ENCODE assay signal across 8 cellular contexts in genomic region chrX:135477576-135477975, GRCh38. TPM values are rescaled to one million over a fixed set of nuclear protein-coding genes. Genes with fewer than 3 reads are reported as not detected.
DNase-seq lines count a peak whose midpoint lies in the region; FAIRE-seq and TF ChIP-seq lines count a peak whose summit lies in the region.

No MANE protein-coding gene starts in this region.

- dilution Hi-C loops in keratinocyte (cut with MboI; ENCODE audit: extremely low pct_ligation_motif_present, low sequenced_read_pairs) = no loop called here

- H3K36me3 ChIP-seq in MG63 (no peaks in the 10 kb centered on the region), SK-N-SH (replicated peaks in 1 of 2; ENCODE audit: control insufficient read depth in 1 of 2, insufficient read depth in 2 of 2, low read length in 1 of 2) (no peaks in the 10 kb centered on the region), brain microvascular endothelial cell (replicated peaks) (no peaks in the 10 kb centered on the region), keratinocyte (ENCODE audit: control insufficient read depth in 2 of 2, extremely low read depth in 1 of 2, insufficient read depth in 2 of 2, low read length in 2 of 2) (no peaks in the 10 kb centered on the region)

- POLR2A ChIA-PET in SK-N-SH (lab: Yijun Ruan, JAX) = no interaction called here

- H3K9ac ChIP-seq in SK-N-SH = no peak overlapping the region
- no peak overlapping the region for H3K9ac ChIP-seq in keratinocyte (ENCODE audit: control insufficient read depth, extremely low read depth, insufficient read depth, low read length)

- H3K9me3 ChIP-seq in MG63 (no peaks in the 10 kb centered on the region), SK-N-SH (no peaks in the 10 kb centered on the region), keratinocyte (ENCODE audit: control insufficient read depth, low read depth, low read length) (no peaks in the 10 kb centered on the region)

- peak; percentile 58 for TF ChIP-seq CTCF in SK-N-SH (IDR thresholded peaks at IDR 0.05)
- TF ChIP-seq CTCF in brain microvascular endothelial cell (IDR thresholded peaks at IDR 0.05; ENCODE audit: low read depth, low read length, missing control alignments) = peak; percentile 60
- TF ChIP-seq CTCF in keratinocyte (optimal IDR thresholded peaks at IDR 0.05 in 1 of 3, IDR thresholded peaks at IDR 0.05 in 1 of 3, conservative IDR thresholded peaks at IDR 0.05 in 1 of 3; ENCODE audit: extremely low read depth in 1 of 3, insufficient read depth in 2 of 3, low read length in 3 of 3) = peak; percentile 59 to 76 (median 66)

- H3K4me1 ChIP-seq in SK-N-SH (ENCODE audit: control insufficient read depth in 1 of 2, insufficient read depth in 2 of 2, low read depth in 1 of 2, low read length in 1 of 2) (no peaks in the 10 kb centered on the region), keratinocyte (ENCODE audit: control insufficient read depth, extremely low read depth, insufficient read depth, low read length) (no peaks in the 10 kb centered on the region)

- H3K4me3 ChIP-seq in MG63 = no peak overlapping the region
- H3K4me3 ChIP-seq in SK-N-SH (ENCODE audit: low read depth in 2 of 2, low read length in 1 of 2) = no peak overlapping the region
- H3K4me3 ChIP-seq in brain microvascular endothelial cell (ENCODE audit: low read depth, low read length) = no peak overlapping the region
- no peak overlapping the region for H3K4me3 ChIP-seq in keratinocyte (ENCODE audit: control insufficient read depth in 2 of 3, extremely low read depth in 1 of 3, insufficient read depth in 2 of 3, low read depth in 1 of 3, low read length in 3 of 3)

- no peak for FAIRE-seq in keratinocyte (lab: Jason Lieb, UNC)

- peak; percentile 73 for TF ChIP-seq RAD21 in SK-N-SH (IDR thresholded peaks at IDR 0.05; ENCODE audit: low read length)

- no peaks in the 10 kb centered on the region for H4K20me1 ChIP-seq in SK-N-SH (ENCODE audit: insufficient read depth)
- H4K20me1 ChIP-seq in keratinocyte (ENCODE audit: control insufficient read depth, extremely low read depth, insufficient read depth, low read length) = no peaks in the 10 kb centered on the region

- H2AFZ ChIP-seq in SK-N-SH (ENCODE audit: low read depth) = no peak overlapping the region
- no peak overlapping the region for H2AFZ ChIP-seq in keratinocyte (ENCODE audit: control insufficient read depth, low read length)

- CTCF ChIA-PET in SK-N-SH (lab: Yijun Ruan, JAX) = no interaction called here

- H3K27ac ChIP-seq in SK-N-SH (ENCODE audit: low read depth in 2 of 2, low read length in 1 of 2) (no peak overlapping the region), brain microvascular endothelial cell (no peak overlapping the region), keratinocyte (ENCODE audit: control insufficient read depth, insufficient read depth, low read length) (no peak overlapping the region)

- H3K9me1 ChIP-seq in keratinocyte (ENCODE audit: control insufficient read depth, extremely low read depth, insufficient read depth, low read length) = no peaks in the 10 kb centered on the region

- WGBS in SK-N-SH (ENCODE audit: low lambda C conversion rate) = 3% methylated on average over 3 of the region's 3 CpGs

- no peaks in the 10 kb centered on the region for H3K27me3 ChIP-seq in MG63
- H3K27me3 ChIP-seq in SK-N-SH (ENCODE audit: insufficient read depth) = no peaks in the 10 kb centered on the region
- H3K27me3 ChIP-seq in brain microvascular endothelial cell (replicated peaks) = no peaks in the 10 kb centered on the region
- H3K27me3 ChIP-seq in keratinocyte (ENCODE audit: control insufficient read depth, extremely low read depth, insufficient read depth, low read length) = no peaks in the 10 kb centered on the region

- in situ Hi-C loops in brain microvascular endothelial cell (cut with HindIII; ENCODE audit: low pct_ligation_motif_present, low sequenced_read_pairs) = no loop called here

- DNase-seq in NCI-H1436 (lab: John Stamatoyannopoulos, UW) (peak; percentile 61), NCI-H1436 treated with DMSO at 0.1 percent for 48 hours (lab: John Stamatoyannopoulos, UW) (no peak), MG63 (peak; percentile 45), SK-N-SH (peak; percentile 20), brain microvascular endothelial cell (peak; percentile 72), keratinocyte (ENCODE audit: low read depth, low spot score) (no peak), GF-D8 (lab: John Stamatoyannopoulos, UW) (no peak)
- peak in 2 of 3 donors; percentile 8 to 18 for DNase-seq in stimulated activated CD4-positive, alpha-beta T cell treated with anti-CD3 and anti-CD28 coated beads, TNF-alpha, amount 100 ng/mL, for 48 hours (ENCODE audit: low read depth in 3 of 3)

- H3K9me2 ChIP-seq in SK-N-SH = no peaks in the 10 kb centered on the region

- no peak for TF ChIP-seq EP300 in SK-N-SH (IDR thresholded peaks at IDR 0.05; ENCODE audit: borderline replicate concordance in 1 of 2, low read depth in 1 of 2, low read length in 1 of 2)

- no peak overlapping the region for H3K4me2 ChIP-seq in SK-N-SH
- no peak overlapping the region for H3K4me2 ChIP-seq in keratinocyte (ENCODE audit: control insufficient read depth, extremely low read depth, insufficient read depth, low read depth, low read length)

- H3K79me2 ChIP-seq in SK-N-SH (ENCODE audit: insufficient read depth) (no peaks in the 10 kb centered on the region), keratinocyte (ENCODE audit: control insufficient read depth, insufficient read depth, low read length) (no peaks in the 10 kb centered on the region)

- no peaks in the 10 kb centered on the region for H3F3A ChIP-seq in SK-N-SH (replicated peaks; ENCODE audit: insufficient read depth)

TF ChIP-seq in SK-N-SH, 30 proteins besides CTCF, POLR2A, EP300 and RAD21:
- TF ChIP-seq GABPA (IDR thresholded peaks at IDR 0.05; ENCODE audit: low read depth) (no peak), SMC3 (IDR thresholded peaks at IDR 0.05; ENCODE audit: low read depth, low read length) (peak; percentile 69), REST (IDR thresholded peaks at IDR 0.05; ENCODE audit: low read depth, low read length) (peak; percentile 91)

RNA-seq across cellular contexts. Expression of gene INTS6L, which starts 42.9 kb away (rescaled TPM):
- 1.4 and 2.3 TPM in 2 replicates for total RNA-seq in MG63 (2014; rRNA removed; shearing (Covaris generic); ENCODE audit: low replicate concordance)
- polyA plus RNA-seq in SK-N-SH (2012; rRNA removed) (2.0 and 2.9 TPM in 2 replicates), keratinocyte (5.2 to 14.5 TPM (median 11.4 TPM) in 3 replicates)
- 0.96 and 1.3 TPM in 2 replicates for polyA plus RNA-seq in SK-N-SH (2012; cell fraction: cytosol; rRNA removed)
- polyA plus RNA-seq in SK-N-SH (2012; cell fraction: nucleus; rRNA removed) = 7.6 and 15.1 TPM in 2 replicates
- polyA plus RNA-seq in keratinocyte (2011; ENCODE audit: low read depth) = 2.4 TPM
- polyA plus RNA-seq in keratinocyte (2011; cell fraction: cytosol; rRNA removed) = 2.0 and 3.8 TPM in 2 replicates
- 32.2 and 35.8 TPM in 2 replicates for polyA plus RNA-seq in keratinocyte (2011; cell fraction: nucleus; rRNA removed)
- polyA plus RNA-seq in keratinocyte (2012; ENCODE audit: low replicate concordance) = 3.2 and 6.1 TPM in 2 replicates
- 0.89 to 7.8 TPM (median 4.7 TPM) in 3 replicates for polyA minus RNA-seq in keratinocyte
- 1.2 TPM for polyA minus RNA-seq in keratinocyte (2011; cell fraction: cytosol; rRNA and poly(A)+ RNA removed)
- 6.4 and 12.7 TPM in 2 replicates for polyA minus RNA-seq in keratinocyte (2011; cell fraction: nucleus; rRNA and poly(A)+ RNA removed)

RNA-seq across cellular contexts. Expression of gene SMIM10L2A, which starts 55.8 kb away (rescaled TPM):
- total RNA-seq in MG63 (2014; rRNA removed; shearing (Covaris generic); ENCODE audit: low replicate concordance) = 0.46 TPM in 1 of 2 replicates, not detected in the other
- polyA plus RNA-seq in SK-N-SH (2012; rRNA removed) = 0.08 and 0.15 TPM in 2 replicates
- polyA plus RNA-seq in SK-N-SH (2012; cell fraction: cytosol; rRNA removed) = 0.12 and 0.13 TPM in 2 replicates
- 0.32 and 0.37 TPM in 2 replicates for polyA plus RNA-seq in SK-N-SH (2012; cell fraction: nucleus; rRNA removed)
- polyA plus RNA-seq in keratinocyte = 0.31 to 1.3 TPM (median 0.49 TPM) in 3 replicates
- polyA plus RNA-seq in keratinocyte (2011; ENCODE audit: low read depth) = 1.7 TPM
- 0.75 and 0.94 TPM in 2 replicates for polyA plus RNA-seq in keratinocyte (2011; cell fraction: cytosol; rRNA removed)
- polyA plus RNA-seq in keratinocyte (2011; cell fraction: nucleus; rRNA removed) = 3.4 and 3.9 TPM in 2 replicates
- 0.22 and 3.8 TPM in 2 replicates for polyA plus RNA-seq in keratinocyte (2012; ENCODE audit: low replicate concordance)
- 0.30 to 1.5 TPM (median 0.42 TPM) in 3 replicates for polyA minus RNA-seq in keratinocyte
- polyA minus RNA-seq in keratinocyte (2011; cell fraction: cytosol; rRNA and poly(A)+ RNA removed) = 0.77 TPM
- 0.63 and 1.1 TPM in 2 replicates for polyA minus RNA-seq in keratinocyte (2011; cell fraction: nucleus; rRNA and poly(A)+ RNA removed)

Comparison
In these comparisons a context has a peak if more than half of its experiments do, and no peak if none do; other contexts are left out.
1. DNase-seq: peak in NCI-H1436 (single experiment), MG63 (single experiment), SK-N-SH (single experiment), brain microvascular endothelial cell (single experiment) and stimulated activated CD4-positive, alpha-beta T cell treated with anti-CD3 and anti-CD28 coated beads, TNF-alpha, amount 100 ng/mL, for 48 hours (2 of 3); none in NCI-H1436 treated with DMSO at 0.1 percent for 48 hours (single experiment), keratinocyte (single experiment) and GF-D8 (single experiment).
2. Peak in every context shown above with its lines, with median percentiles within 50 percentile points of each other: CTCF ChIP-seq.